8 cellular contexts compared by ENCODE assay signal in genomic region chr19:4068058-4068966, GRCh38. TPM values are rescaled to one million over a fixed set of nuclear protein-coding genes. Genes with fewer than 3 reads are reported as not detected.
DNase-seq lines count a peak whose midpoint lies in the region; ATAC-seq, FAIRE-seq and TF ChIP-seq lines count a peak whose summit lies in the region.

No MANE protein-coding gene starts in this region.

- H3K4me3 ChIP-seq in heart left ventricle: peak overlapping the region; percentile 91 to 100 (median 97)
- no peak overlapping the region for H3K4me3 ChIP-seq in astrocyte (ENCODE audit: insufficient read depth, low read depth, low read length)
- H3K4me3 ChIP-seq in uterus: peak overlapping the region; percentile 96 to 98

- H4K20me1 ChIP-seq in astrocyte (ENCODE audit: insufficient read depth, low read length): peaks cover 14% of the 10 kb centered on the region

- 33 to 45% (median 38%) methylated on average over 31 of the region's 31 CpGs for WGBS in heart left ventricle, 4 donors

- no peaks in the 10 kb centered on the region for H3K4me1 Mint-ChIP-seq in astrocyte (ENCODE audit: low read depth, unreplicated experiment)
- H3K4me1 Mint-ChIP-seq in mesothelial cell of epicardium: peaks cover 11% of the 10 kb centered on the region

- no peak for ATAC-seq in heart left ventricle
- no peak for ATAC-seq in HG03097 (IDR thresholded peaks at IDR 0.05; ENCODE audit: low FRiP score, unreplicated experiment)
- ATAC-seq in GM18868 (IDR thresholded peaks at IDR 0.05; ENCODE audit: unreplicated experiment): no peak

- H3K36me3 ChIP-seq in heart left ventricle: peaks cover 0 to 4% (median 0%) of the 10 kb centered on the region in 9 donors
- H3K36me3 ChIP-seq in astrocyte (ENCODE audit: insufficient read depth, low read length): no peaks in the 10 kb centered on the region
- no peaks in the 10 kb centered on the region for H3K36me3 ChIP-seq in uterus

- no peaks in the 10 kb centered on the region for H3K9me3 ChIP-seq in heart left ventricle
- no peaks in the 10 kb centered on the region for H3K9me3 ChIP-seq in astrocyte (ENCODE audit: insufficient read depth, low read depth, low read length)
- H3K9me3 ChIP-seq in uterus: no peaks in the 10 kb centered on the region

- TF ChIP-seq POLR2A in heart left ventricle (IDR thresholded peaks at IDR 0.05) (no peak), uterus (IDR thresholded peaks at IDR 0.05) (no peak)

- H3K27me3 Mint-ChIP-seq in astrocyte (ENCODE audit: low read depth, unreplicated experiment) (no peaks in the 10 kb centered on the region), mesothelial cell of epicardium (ENCODE audit: low read depth) (peaks cover 5% of the 10 kb centered on the region)

- H3K4me1 ChIP-seq in heart left ventricle (peaks cover 3 to 30% (median 17%) of the 10 kb centered on the region in 12 donors), astrocyte (ENCODE audit: insufficient read depth, low read length) (peaks cover 7% of the 10 kb centered on the region), uterus (peaks cover under 1 to 4% of the 10 kb centered on the region in 2 donors)

- H3K79me2 ChIP-seq in astrocyte (ENCODE audit: insufficient read depth, low read length): peaks cover 18% of the 10 kb centered on the region

- H3K9ac ChIP-seq in astrocyte (ENCODE audit: low read length): no peak overlapping the region

- no peak for TF ChIP-seq CTCF in heart left ventricle (IDR thresholded peaks at IDR 0.05)
- no peak for TF ChIP-seq CTCF in astrocyte (IDR thresholded peaks at IDR 0.05; ENCODE audit: insufficient read depth, low read depth, low read length)
- no peak for TF ChIP-seq CTCF in mesothelial cell of epicardium (IDR thresholded peaks at IDR 0.05; ENCODE audit: unreplicated experiment)
- no peak for TF ChIP-seq CTCF in uterus (IDR thresholded peaks at IDR 0.05)

- no peaks in the 10 kb centered on the region for H3K36me3 Mint-ChIP-seq in astrocyte (ENCODE audit: low read depth, unreplicated experiment)
- no peaks in the 10 kb centered on the region for H3K36me3 Mint-ChIP-seq in mesothelial cell of epicardium

- H3K9me3 Mint-ChIP-seq in astrocyte (ENCODE audit: unreplicated experiment): no peaks in the 10 kb centered on the region
- no peaks in the 10 kb centered on the region for H3K9me3 Mint-ChIP-seq in mesothelial cell of epicardium

- no peak for FAIRE-seq in astrocyte (lab: Jason Lieb, UNC)

- H3K4me3 Mint-ChIP-seq in astrocyte (ENCODE audit: unreplicated experiment) (peak overlapping the region; percentile 78), mesothelial cell of epicardium (peak overlapping the region; percentile 68)

- intact Hi-C loops in heart left ventricle (cut with DNase I): loop anchor here in 2 of 10 donors (5.0 kb wide), 1 partner anchor 81 kb away; the partner anchor contains the start of gene EEF2 (in 2 of the 2)
- intact Hi-C loops in cardiac septum (cut with DNase I): no loop called here
- intact Hi-C loops in uterus (cut with DNase I; ENCODE audit: low total_unique reads): no loop called here

- H3K27ac ChIP-seq in heart left ventricle (peak overlapping the region; percentile 95 to 100 (median 99)), astrocyte (ENCODE audit: low read depth, low read length) (no peak overlapping the region), uterus (peak overlapping the region; percentile 98)

- H3K27ac Mint-ChIP-seq in astrocyte (ENCODE audit: unreplicated experiment) (peak overlapping the region; percentile 89), mesothelial cell of epicardium (peak overlapping the region; percentile 5)

- DNase-seq in heart left ventricle (no peak), cardiac septum (ENCODE audit: low spot score) (no peak), astrocyte (ENCODE audit: low read depth) (no peak), mesothelial cell of epicardium (ENCODE audit: low spot score in 2 of 2, unreplicated experiment in 2 of 2) (no peak), uterus (peak in 1 of 2 donors; percentile 29), glomerular visceral epithelial cell (ENCODE audit: extremely low spot score) (no peak)

- H3K27me3 ChIP-seq in heart left ventricle (no peaks in the 10 kb centered on the region), astrocyte (ENCODE audit: insufficient read depth, low read length) (no peaks in the 10 kb centered on the region), uterus (no peaks in the 10 kb centered on the region)

- peak overlapping the region; percentile 83 for H3K4me2 ChIP-seq in astrocyte (ENCODE audit: low read length)

- H2AFZ ChIP-seq in astrocyte (ENCODE audit: low read depth, low read length): peak overlapping the region; percentile 30

RNA-seq across cellular contexts. Expression of gene ZBTB7A, which starts 1.6 kb away (rescaled TPM):
- total RNA-seq in heart left ventricle (10 to 100 TPM; 22.8 to 65.0 (median 29.3) TPM), cardiac septum (29.9 TPM), astrocyte (24.3 and 26.9 TPM in 2 replicates), mesothelial cell of epicardium (27.3 to 27.9 TPM (median 27.7 TPM) in 3 replicates), uterus (10 to 100 TPM; 10.8 to 72.9 (median 14.1) TPM)
- 10 to 100 TPM; 14.6 to 14.7 TPM for polyA plus RNA-seq in heart left ventricle

RNA-seq across cellular contexts. Expression of gene MAP2K2, which starts 55.6 kb away (rescaled TPM):
- total RNA-seq in heart left ventricle: 100 to 1,000 TPM in 7 of 9 donors, 10 to 100 TPM in 2; 95.3 to 154 (median 108) TPM
- 100 to 1,000 TPM; 131 to 204 TPM for polyA plus RNA-seq in heart left ventricle
- 107 TPM for total RNA-seq in cardiac septum
- total RNA-seq in astrocyte: 184 and 190 TPM in 2 replicates
- 147 to 161 TPM (median 152 TPM) in 3 replicates for total RNA-seq in mesothelial cell of epicardium
- total RNA-seq in uterus: 100 to 1,000 TPM in 1 of 4 donors, 10 to 100 TPM in 2, 1 to 10 TPM in 1; 7.4 to 105 (median 82.4) TPM
